19 cellular contexts compared by ENCODE assay signal in the genomic region with DNA sequence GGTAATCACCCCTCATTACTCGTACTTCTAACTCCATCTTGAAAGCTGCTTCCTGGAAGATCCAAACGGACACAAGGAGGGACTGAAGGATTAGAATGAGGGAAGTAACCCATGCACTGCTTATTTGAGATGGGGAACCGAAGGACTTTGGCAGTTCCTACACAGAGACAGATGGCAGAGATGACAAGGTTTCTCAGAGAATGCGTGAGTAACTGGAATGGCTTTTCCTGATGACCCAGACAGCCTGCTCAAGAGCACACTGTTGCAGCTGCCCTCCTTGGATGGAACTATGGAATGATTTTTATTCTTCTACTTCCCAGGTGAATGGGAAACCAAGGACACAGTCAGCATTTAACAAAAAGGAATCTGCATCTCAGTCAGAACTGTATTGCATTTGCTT. TPM values are rescaled to one million over a fixed set of nuclear protein-coding genes. Genes with fewer than 3 reads are reported as not detected.
A peak's percentile ranks its signal among the peaks of the same experiment; 100 is the strongest.
DNase-seq lines count a peak whose midpoint lies in the region; ATAC-seq and TF ChIP-seq lines count a peak whose summit lies in the region.
"Had no signal": no experiment of that assay in that cellular context is flagged by ENCODE, and none has a peak within 500 bp of the region (broad histone marks: within the 10 kb centered on the region; RNA-seq: fewer than 3 reads in every experiment).

No MANE protein-coding gene starts in this region.

- no peak for ATAC-seq in GM19397 (IDR thresholded peaks at IDR 0.05; ENCODE audit: unreplicated experiment)
- no peak for ATAC-seq in GM18909 (IDR thresholded peaks at IDR 0.05; ENCODE audit: poor library complexity, unreplicated experiment)

- no peaks in the 10 kb centered on the region for H3K36me3 ChIP-seq in brain microvascular endothelial cell (replicated peaks)
- H3K36me3 ChIP-seq: BLaER1 treated with 17β-estradiol and CSF1 and Interleukin-3, amounts not matched to agents 10 nM and 100 nM had no signal

- CTCF ChIA-PET in activated CD4-positive, alpha-beta memory T cell treated with anti-CD3 and anti-CD28 coated beads, Interleukin-2, amount 10 ng/mL, durations not matched to agents 7 days and 5 days (lab: Charles Lee), result interaction anchor here (1.2 to 1.3 kb wide), 2 partner anchors 27 to 127 kb away, joined by 3 to 4 read pairs; no protein-coding TSS in a partner anchor

- H3K4me3 Mint-ChIP-seq in activated CD4-positive, alpha-beta memory T cell treated with anti-CD3 and anti-CD28 coated beads, Interleukin-2, amount 10 ng/mL, durations not matched to agents 7 days and 5 days, result no peak overlapping the region

- in situ Hi-C loops in brain microvascular endothelial cell (cut with HindIII; ENCODE audit: low pct_ligation_motif_present, low sequenced_read_pairs), result no loop called here

- no peaks in the 10 kb centered on the region for H3K27me3 ChIP-seq in brain microvascular endothelial cell (replicated peaks)
- H3K27me3 ChIP-seq: BLaER1 treated with 17β-estradiol and CSF1 and Interleukin-3, amounts not matched to agents 10 nM and 100 nM had no signal

- POLR2A ChIA-PET in activated CD4-positive, alpha-beta memory T cell treated with anti-CD3 and anti-CD28 coated beads, Interleukin-2, amount 10 ng/mL, durations not matched to agents 7 days and 5 days (lab: Charles Lee), result no interaction called here

- peak; percentile 7 for DNase-seq in DMS 273 (lab: John Stamatoyannopoulos, UW; ENCODE audit: unreplicated experiment)
- DNase-seq in DMS 273 treated with DMSO at 0.1 percent for 48 hours (lab: John Stamatoyannopoulos, UW), result no peak
- DNase-seq in brain microvascular endothelial cell, result peak; percentile 29
- DNase-seq in foreskin fibroblast, result peak; percentile 55 to 72
- DNase-seq in effector CD4-positive, alpha-beta T cell, result no peak
- no peak for DNase-seq in activated CD4-positive, alpha-beta memory T cell treated with anti-CD3 and anti-CD28 coated beads, Interleukin-2, amount 10 ng/mL, durations not matched to agents 7 days and 5 days
- DNase-seq: DMS53, GDM1, KG1, MM.1S, NCI-H187 treated with DMSO at 0.1 percent for 48 hours, NCI-H2171 treated with DMSO at 0.1 percent for 48 hours, NCI-H510A treated with DMSO at 0.1 percent for 48 hours, SW 1271 had no signal

- H3K4me3 ChIP-seq in brain microvascular endothelial cell (ENCODE audit: low read depth, low read length) (no peak overlapping the region), foreskin fibroblast (ENCODE audit: low read depth in 1 of 2, low read length in 2 of 2) (no peak overlapping the region)
- H3K4me3 ChIP-seq: BLaER1 treated with 17β-estradiol and CSF1 and Interleukin-3, amounts not matched to agents 10 nM and 100 nM had no signal

- no peaks in the 10 kb centered on the region for H3K4me1 Mint-ChIP-seq in activated CD4-positive, alpha-beta memory T cell treated with anti-CD3 and anti-CD28 coated beads, Interleukin-2, amount 10 ng/mL, durations not matched to agents 7 days and 5 days

- H3K27ac Mint-ChIP-seq in activated CD4-positive, alpha-beta memory T cell treated with anti-CD3 and anti-CD28 coated beads, Interleukin-2, amount 10 ng/mL, durations not matched to agents 7 days and 5 days, result no peak overlapping the region

- H3K9me3 Mint-ChIP-seq in activated CD4-positive, alpha-beta memory T cell treated with anti-CD3 and anti-CD28 coated beads, Interleukin-2, amount 10 ng/mL, durations not matched to agents 7 days and 5 days, result no peaks in the 10 kb centered on the region

- H3K27me3 Mint-ChIP-seq in activated CD4-positive, alpha-beta memory T cell treated with anti-CD3 and anti-CD28 coated beads, Interleukin-2, amount 10 ng/mL, durations not matched to agents 7 days and 5 days, result peaks cover 9% of the 10 kb centered on the region

- TF ChIP-seq CTCF in brain microvascular endothelial cell (IDR thresholded peaks at IDR 0.05; ENCODE audit: low read depth, low read length, missing control alignments), result no peak
- no peak for TF ChIP-seq CTCF in foreskin fibroblast (IDR thresholded peaks at IDR 0.05; ENCODE audit: low read depth, low read length)

- H3K27ac ChIP-seq in brain microvascular endothelial cell, result no peak overlapping the region
- H3K27ac ChIP-seq: 22Rv1; BLaER1 treated with 17β-estradiol and CSF1 and Interleukin-3, amounts not matched to agents 10 nM and 100 nM had no signal

- H3K36me3 Mint-ChIP-seq in activated CD4-positive, alpha-beta memory T cell treated with anti-CD3 and anti-CD28 coated beads, Interleukin-2, amount 10 ng/mL, durations not matched to agents 7 days and 5 days (ENCODE audit: low read depth), result no peaks in the 10 kb centered on the region

RNA-seq across cellular contexts. Expression of gene KCNJ11, which starts 7.3 kb away (rescaled TPM):
- total RNA-seq in activated CD4-positive, alpha-beta memory T cell treated with anti-CD3 and anti-CD28 coated beads, Interleukin-2, amount 10 ng/mL, durations not matched to agents 7 days and 5 days, result under 1 TPM; 0.18 to 0.55 TPM
- total RNA-seq: RPMI7951 had no signal

RNA-seq across cellular contexts. Expression of gene NCR3LG1, which starts 29.6 kb away (rescaled TPM):
- under 1 TPM; 0.15 TPM for total RNA-seq in activated CD4-positive, alpha-beta memory T cell treated with anti-CD3 and anti-CD28 coated beads, Interleukin-2, amount 10 ng/mL, durations not matched to agents 7 days and 5 days

Comparison
In these comparisons a context has a peak if more than half of its experiments do, and no peak if none do; other contexts are left out.
1. DNase-seq: peak in DMS 273 (single experiment), brain microvascular endothelial cell (single experiment) and foreskin fibroblast (2 of 2); none in DMS 273 treated with DMSO at 0.1 percent for 48 hours (single experiment), effector CD4-positive, alpha-beta T cell (single experiment) and activated CD4-positive, alpha-beta memory T cell treated with anti-CD3 and anti-CD28 coated beads, Interleukin-2, amount 10 ng/mL, durations not matched to agents 7 days and 5 days (single experiment).